In genomic region chr1:94416901-94417701, GRCh38 we compare ENCODE assay signal across 8 cellular contexts.
A peak's percentile ranks its signal among the peaks of the same experiment; 100 is the strongest.
DNase-seq lines count a peak whose midpoint lies in the region; ATAC-seq and TF ChIP-seq lines count a peak whose summit lies in the region.

No MANE protein-coding gene starts in this region.

- H3K4me2 ChIP-seq in OCI-LY1 (ENCODE audit: low read length): peak overlapping the region; percentile 76

- no peaks in the 10 kb centered on the region for H3F3A ChIP-seq in OCI-LY1 (ENCODE audit: insufficient read depth, low read length)

- H3K9me2 ChIP-seq in OCI-LY1 (ENCODE audit: low read depth, low read length): no peaks in the 10 kb centered on the region

- peak; percentile 48 for DNase-seq in epithelial cell of esophagus (ENCODE audit: low read depth)
- DNase-seq in HPDE6-E6E7 (ENCODE audit: extremely low spot score): no peak
- no peak for DNase-seq in activated T-cell treated with anti-CD3 and anti-CD28 coated beads, Interleukin-2, amount 50 U/mL, for 24 hours

- TF ChIP-seq CTCF in OCI-LY1 (IDR thresholded peaks at IDR 0.05; ENCODE audit: low read length): no peak
- TF ChIP-seq CTCF in epithelial cell of esophagus (IDR thresholded peaks at IDR 0.05; ENCODE audit: insufficient read depth, low read depth, low read length, missing control alignments): no peak

- ATAC-seq in stimulated activated memory B cell treated with anti-CD40 and anti-IgM and Interleukin-4, amounts not matched to agents 10 μg/mL and 1 μg/mL and 100 μg/mL, for 72 hours: no peak
- ATAC-seq in HG03342 (IDR thresholded peaks at IDR 0.05; ENCODE audit: unreplicated experiment): no peak

- H3K36me3 ChIP-seq in OCI-LY1 (ENCODE audit: insufficient read depth, low read length) (no peaks in the 10 kb centered on the region), muscle layer of colon (ENCODE audit: insufficient read depth, low read length) (no peaks in the 10 kb centered on the region)

- H3K27ac ChIP-seq in OCI-LY1 (ENCODE audit: low read depth, low read length, poor library complexity, severe bottlenecking) (no peak overlapping the region), muscle layer of colon (ENCODE audit: low read depth, low read length) (peak overlapping the region; percentile 84)

- H3K9ac ChIP-seq in OCI-LY1 (ENCODE audit: low read length) (peak overlapping the region; percentile 70), muscle layer of colon (ENCODE audit: low read length) (peak overlapping the region; percentile 85)

- H3K27ac Mint-ChIP-seq in stimulated activated memory B cell treated with anti-CD40 and anti-IgM and Interleukin-4, amounts not matched to agents 10 μg/mL and 1 μg/mL and 100 μg/mL, for 72 hours: no peak overlapping the region
- H3K27ac Mint-ChIP-seq in activated T-cell treated with anti-CD3 and anti-CD28 coated beads, Interleukin-2, amount 50 U/mL, for 24 hours: no peak overlapping the region

- H3K4me1 Mint-ChIP-seq in stimulated activated memory B cell treated with anti-CD40 and anti-IgM and Interleukin-4, amounts not matched to agents 10 μg/mL and 1 μg/mL and 100 μg/mL, for 72 hours: peaks cover 29% of the 10 kb centered on the region
- peaks cover 34% of the 10 kb centered on the region for H3K4me1 Mint-ChIP-seq in activated T-cell treated with anti-CD3 and anti-CD28 coated beads, Interleukin-2, amount 50 U/mL, for 24 hours (ENCODE audit: low read depth)

- H3K4me1 ChIP-seq in OCI-LY1 (ENCODE audit: insufficient read depth, low read length, severe bottlenecking): peaks cover 33% of the 10 kb centered on the region
- H3K4me1 ChIP-seq in muscle layer of colon (ENCODE audit: insufficient read depth, low read length): peaks cover 17% of the 10 kb centered on the region

- peaks cover 11% of the 10 kb centered on the region for H3K27me3 Mint-ChIP-seq in stimulated activated memory B cell treated with anti-CD40 and anti-IgM and Interleukin-4, amounts not matched to agents 10 μg/mL and 1 μg/mL and 100 μg/mL, for 72 hours
- H3K27me3 Mint-ChIP-seq in activated T-cell treated with anti-CD3 and anti-CD28 coated beads, Interleukin-2, amount 50 U/mL, for 24 hours: peaks cover 7% of the 10 kb centered on the region

- H3K79me2 ChIP-seq in OCI-LY1 (ENCODE audit: insufficient read depth, low read length): peaks cover 9% of the 10 kb centered on the region

- no peaks in the 10 kb centered on the region for H3K9me3 Mint-ChIP-seq in stimulated activated memory B cell treated with anti-CD40 and anti-IgM and Interleukin-4, amounts not matched to agents 10 μg/mL and 1 μg/mL and 100 μg/mL, for 72 hours
- no peaks in the 10 kb centered on the region for H3K9me3 Mint-ChIP-seq in activated T-cell treated with anti-CD3 and anti-CD28 coated beads, Interleukin-2, amount 50 U/mL, for 24 hours

- H3K4me3 ChIP-seq in GM08714 (ENCODE audit: low read length) (peak overlapping the region; percentile 80), OCI-LY1 (ENCODE audit: low read depth, low read length, poor library complexity, severe bottlenecking) (peak overlapping the region; percentile 85), epithelial cell of esophagus (ENCODE audit: low read length) (peak overlapping the region; percentile 59), muscle layer of colon (ENCODE audit: low read depth in 1 of 2, low read length in 2 of 2) (peak overlapping the region; percentile 75 to 92)

- H3K27me3 ChIP-seq in OCI-LY1 (ENCODE audit: insufficient read depth, low read length) (no peaks in the 10 kb centered on the region), muscle layer of colon (ENCODE audit: control insufficient read depth in 1 of 2, insufficient read depth in 2 of 2, low read length in 2 of 2) (no peaks in the 10 kb centered on the region)

- H4K20me1 ChIP-seq in OCI-LY1 (ENCODE audit: insufficient read depth, low read length): no peaks in the 10 kb centered on the region

- no peaks in the 10 kb centered on the region for H3K36me3 Mint-ChIP-seq in stimulated activated memory B cell treated with anti-CD40 and anti-IgM and Interleukin-4, amounts not matched to agents 10 μg/mL and 1 μg/mL and 100 μg/mL, for 72 hours
- peaks cover 18% of the 10 kb centered on the region for H3K36me3 Mint-ChIP-seq in activated T-cell treated with anti-CD3 and anti-CD28 coated beads, Interleukin-2, amount 50 U/mL, for 24 hours (ENCODE audit: low read depth)

- H3K9me3 ChIP-seq in OCI-LY1 (ENCODE audit: low read length) (no peaks in the 10 kb centered on the region), muscle layer of colon (ENCODE audit: low read length) (no peaks in the 10 kb centered on the region)

- H2AFZ ChIP-seq in OCI-LY1 (ENCODE audit: low read length): peak overlapping the region; percentile 84

- H3K4me3 Mint-ChIP-seq in stimulated activated memory B cell treated with anti-CD40 and anti-IgM and Interleukin-4, amounts not matched to agents 10 μg/mL and 1 μg/mL and 100 μg/mL, for 72 hours: no peak overlapping the region
- no peak overlapping the region for H3K4me3 Mint-ChIP-seq in activated T-cell treated with anti-CD3 and anti-CD28 coated beads, Interleukin-2, amount 50 U/mL, for 24 hours
